In the genomic region with DNA sequence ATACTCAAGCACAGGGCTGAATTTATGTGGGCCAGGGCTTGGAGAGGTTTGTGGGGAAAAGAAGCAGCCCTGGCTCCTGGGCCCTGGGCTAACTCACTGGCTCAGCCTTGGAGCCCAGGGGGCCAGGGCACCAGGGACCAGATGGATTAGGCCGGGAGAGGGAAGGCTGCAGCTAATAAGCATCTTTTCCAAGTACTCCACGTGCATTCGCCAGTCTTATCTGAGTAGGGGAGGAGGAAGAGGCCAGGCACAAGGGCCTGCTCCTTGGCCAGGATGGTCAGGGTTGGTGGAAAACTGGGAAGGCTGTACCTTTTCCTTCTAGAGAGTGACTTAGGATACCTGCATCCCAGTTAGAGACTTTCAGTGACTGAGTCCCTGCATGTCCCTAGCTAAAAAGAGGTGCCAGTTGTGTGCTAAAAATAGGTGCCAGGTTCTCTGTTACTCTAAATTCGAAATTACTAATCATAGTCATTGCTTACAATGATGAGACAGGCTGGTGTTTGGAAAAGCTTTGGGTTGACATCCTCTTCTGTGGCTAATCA, we compare ENCODE assay signal across 8 cellular contexts. TPM values are rescaled to one million over a fixed set of nuclear protein-coding genes. Genes with fewer than 3 reads are reported as not detected.
A peak's percentile ranks its signal among the peaks of the same experiment; 100 is the strongest.
DNase-seq lines count a peak whose midpoint lies in the region; ATAC-seq and TF ChIP-seq lines count a peak whose summit lies in the region.

No MANE protein-coding gene starts in this region.

- H3K36me3 ChIP-seq in cardiac muscle cell (no peaks in the 10 kb centered on the region), lung (ENCODE audit: control insufficient read depth in 2 of 2, insufficient read depth in 2 of 2, low read length in 2 of 2) (no peaks in the 10 kb centered on the region), uterus (no peaks in the 10 kb centered on the region)

- ATAC-seq in lung (ENCODE audit: insufficient read depth, low FRiP score) = no peak
- no peak for ATAC-seq in GM19351 (IDR thresholded peaks at IDR 0.05; ENCODE audit: unreplicated experiment)
- ATAC-seq in GM18505 (IDR thresholded peaks at IDR 0.05; ENCODE audit: unreplicated experiment) = no peak
- ATAC-seq in GM18870 (IDR thresholded peaks at IDR 0.05; ENCODE audit: unreplicated experiment) = no peak

- H3K4me1 ChIP-seq in cardiac muscle cell (ENCODE audit: low read depth) (peaks cover 21% of the 10 kb centered on the region), lung (ENCODE audit: control insufficient read depth in 2 of 2, insufficient read depth in 2 of 2, low read length in 2 of 2) (peaks cover 11 to 33% of the 10 kb centered on the region in 2 donors), uterus (peaks cover 18 to 24% of the 10 kb centered on the region in 2 donors)

- no peak for DNase-seq in cardiac muscle cell (ENCODE audit: low read depth in 1 of 2, low spot score in 1 of 2)
- no peak for DNase-seq in cardiac septum (ENCODE audit: low spot score)
- DNase-seq in astrocyte of the cerebellum (ENCODE audit: low read depth) = no peak
- no peak for DNase-seq in lung (ENCODE audit: low spot score)
- no peak for DNase-seq in uterus

- intact Hi-C loops in cardiac septum (cut with DNase I) (no loop called here), uterus (cut with DNase I; ENCODE audit: low total_unique reads) (no loop called here)

- in situ Hi-C loops in astrocyte of the cerebellum (cut with HindIII; ENCODE audit: low sequenced_read_pairs) = no loop called here

- H3K27me3 ChIP-seq in cardiac muscle cell (no peaks in the 10 kb centered on the region), lung (ENCODE audit: control insufficient read depth, insufficient read depth) (no peaks in the 10 kb centered on the region), uterus (no peaks in the 10 kb centered on the region)

- H3K27ac ChIP-seq in cardiac muscle cell (peak overlapping the region; percentile 79), lung (ENCODE audit: low read depth in 1 of 2, low read length in 1 of 2) (peak overlapping the region in 1 of 2 donors; percentile 73), uterus (no peak overlapping the region)

- WGBS in lung, 2 donors = 35 to 37% methylated on average over 4 of the region's 4 CpGs

- TF ChIP-seq POLR2A in uterus (IDR thresholded peaks at IDR 0.05) = no peak
- no peak for TF ChIP-seq POLR2A in GM18505 (IDR thresholded peaks at IDR 0.05; ENCODE audit: borderline replicate concordance, extremely low read depth, insufficient read depth, insufficient read length)

- no peak for TF ChIP-seq CTCF in cardiac muscle cell (IDR thresholded peaks at IDR 0.05; ENCODE audit: low read depth, low read length)
- TF ChIP-seq CTCF in astrocyte of the cerebellum (IDR thresholded peaks at IDR 0.05; ENCODE audit: low read depth, low read length, missing control alignments) = no peak
- TF ChIP-seq CTCF in lung (IDR thresholded peaks at IDR 0.05; ENCODE audit: control extremely low read depth, extremely low read depth) = no peak
- no peak for TF ChIP-seq CTCF in uterus (IDR thresholded peaks at IDR 0.05)

- H3K9me3 ChIP-seq in cardiac muscle cell (ENCODE audit: low read depth) (no peaks in the 10 kb centered on the region), lung (ENCODE audit: control insufficient read depth in 2 of 2, insufficient read depth in 1 of 2, low read length in 1 of 2) (no peaks in the 10 kb centered on the region), uterus (no peaks in the 10 kb centered on the region)

- peak overlapping the region; percentile 50 for H3K4me3 ChIP-seq in cardiac muscle cell
- peak overlapping the region; percentile 87 for H3K4me3 ChIP-seq in astrocyte of the cerebellum (ENCODE audit: low read depth, low read length)
- H3K4me3 ChIP-seq in lung = peak overlapping the region; percentile 98
- H3K4me3 ChIP-seq in uterus = peak overlapping the region; percentile 64 to 94

RNA-seq across cellular contexts. Expression of a gene that starts 1.3 kb away (rescaled TPM):
- total RNA-seq in cardiac muscle cell (50.2 and 80.8 TPM in 2 replicates), cardiac septum (61.8 TPM), lung (10 to 100 TPM; 22.4 to 35.6 TPM), uterus (10 to 100 TPM in 3 of 4 donors, 1 to 10 TPM in 1; 5.9 to 40.3 (median 23.7) TPM)
- polyA plus RNA-seq in cardiac muscle cell (180 and 181 TPM in 2 replicates), lung (10 to 100 TPM; 27.3 to 30.9 TPM)

RNA-seq across cellular contexts. Expression of a gene that starts 19.7 kb away (rescaled TPM):
- total RNA-seq in cardiac muscle cell (0.42 and 2.0 TPM in 2 replicates), cardiac septum (12.4 TPM), lung (10 to 100 TPM in 1 of 2 donors, 1 to 10 TPM in 1; 8.4 to 30.5 TPM), uterus (10 to 100 TPM in 2 of 4 donors, 1 to 10 TPM in 2; 4.9 to 36.1 (median 15.2) TPM)
- polyA plus RNA-seq in cardiac muscle cell (0.09 and 0.45 TPM in 2 replicates), lung (1 to 10 TPM; 2.7 to 3.7 TPM)
